In genomic region chr3:32501785-32502088, GRCh38 we compare ENCODE assay signal across 8 cellular contexts. TPM values are rescaled to one million over a fixed set of nuclear protein-coding genes. Genes with fewer than 3 reads are reported as not detected.
A peak's percentile ranks its signal among the peaks of the same experiment; 100 is the strongest.
DNase-seq lines count a peak whose midpoint lies in the region; ATAC-seq and TF ChIP-seq lines count a peak whose summit lies in the region.

No MANE protein-coding gene starts in this region.

- TF ChIP-seq CTCF in glutamatergic neuron (IDR thresholded peaks at IDR 0.05; ENCODE audit: partially characterized antibody, unreplicated experiment) = no peak

- H3K9me3 Mint-ChIP-seq in T-cell (no peaks in the 10 kb centered on the region), glutamatergic neuron (ENCODE audit: unreplicated experiment) (peaks cover 3% of the 10 kb centered on the region)
- H3K9me3 Mint-ChIP-seq in stimulated activated memory B cell treated with anti-CD40 and anti-IgM and Interleukin-4, amounts not matched to agents 10 μg/mL and 1 μg/mL and 100 μg/mL, for 72 hours = no peaks in the 10 kb centered on the region

- H3K36me3 Mint-ChIP-seq in T-cell (peaks cover 9% of the 10 kb centered on the region), glutamatergic neuron (ENCODE audit: unreplicated experiment) (peaks cover 4% of the 10 kb centered on the region)
- peaks cover 29% of the 10 kb centered on the region for H3K36me3 Mint-ChIP-seq in stimulated activated memory B cell treated with anti-CD40 and anti-IgM and Interleukin-4, amounts not matched to agents 10 μg/mL and 1 μg/mL and 100 μg/mL, for 72 hours

- ATAC-seq in T-cell (replicated peaks in 1 of 4) (peak in 1 of 4 experiments; percentile 2), HG03342 (IDR thresholded peaks at IDR 0.05; ENCODE audit: unreplicated experiment) (no peak)
- no peak for ATAC-seq in stimulated activated memory B cell treated with anti-CD40 and anti-IgM and Interleukin-4, amounts not matched to agents 10 μg/mL and 1 μg/mL and 100 μg/mL, for 72 hours

- H3K27ac Mint-ChIP-seq in T-cell (peak overlapping the region; percentile 93 to 96), glutamatergic neuron (ENCODE audit: unreplicated experiment) (peak overlapping the region; percentile 92)
- H3K27ac Mint-ChIP-seq in stimulated activated memory B cell treated with anti-CD40 and anti-IgM and Interleukin-4, amounts not matched to agents 10 μg/mL and 1 μg/mL and 100 μg/mL, for 72 hours = peak overlapping the region; percentile 83

- H3K27me3 Mint-ChIP-seq in T-cell = no peaks in the 10 kb centered on the region
- H3K27me3 Mint-ChIP-seq in glutamatergic neuron (ENCODE audit: unreplicated experiment) = peaks cover 3% of the 10 kb centered on the region
- no peaks in the 10 kb centered on the region for H3K27me3 Mint-ChIP-seq in stimulated activated memory B cell treated with anti-CD40 and anti-IgM and Interleukin-4, amounts not matched to agents 10 μg/mL and 1 μg/mL and 100 μg/mL, for 72 hours

- POLR2A ChIA-PET in T-cell (lab: Charles Lee) = interaction anchor here in 1 of 2 donors (0.7 to 1.5 kb wide), 6 partner anchors 9 to 589 kb away, joined by 3 to 16 read pairs (median 4); partner anchors contain the start of gene CNOT10

- H3K4me1 Mint-ChIP-seq in T-cell (peaks cover 43 to 51% (median 50%) of the 10 kb centered on the region in 3 donors), glutamatergic neuron (ENCODE audit: low read depth, unreplicated experiment) (peaks cover 9% of the 10 kb centered on the region)
- peaks cover 42% of the 10 kb centered on the region for H3K4me1 Mint-ChIP-seq in stimulated activated memory B cell treated with anti-CD40 and anti-IgM and Interleukin-4, amounts not matched to agents 10 μg/mL and 1 μg/mL and 100 μg/mL, for 72 hours

- H3K4me3 Mint-ChIP-seq in T-cell = peak overlapping the region; percentile 96 to 99 (median 99)
- peak overlapping the region; percentile 100 for H3K4me3 Mint-ChIP-seq in glutamatergic neuron (ENCODE audit: unreplicated experiment)
- H3K4me3 Mint-ChIP-seq in stimulated activated memory B cell treated with anti-CD40 and anti-IgM and Interleukin-4, amounts not matched to agents 10 μg/mL and 1 μg/mL and 100 μg/mL, for 72 hours = peak overlapping the region; percentile 95

- DNase-seq in NOMO-1 treated with DMSO at 0.1 percent for 48 hours (lab: John Stamatoyannopoulos, UW; ENCODE audit: unreplicated experiment) (peak; percentile 59), NOMO-1 (lab: John Stamatoyannopoulos, UW; ENCODE audit: unreplicated experiment in 2 of 2) (no peak), T-cell (no peak), glutamatergic neuron (no peak), NCI-H2029 (lab: John Stamatoyannopoulos, UW) (no peak), NCI-H524 treated with DMSO at 0.1 percent for 48 hours (lab: John Stamatoyannopoulos, UW) (no peak)

- CTCF ChIA-PET in T-cell (lab: Charles Lee) = interaction anchor here in 1 of 2 donors (1.4 kb wide), 1 partner anchor 127 kb away, joined by 5 read pairs; no protein-coding TSS in a partner anchor

RNA-seq across cellular contexts. Expression of gene CMTM6, which starts 0.9 kb away (rescaled TPM):
- total RNA-seq in T-cell (10 to 100 TPM; 34.8 to 47.6 (median 40.4) TPM), glutamatergic neuron (ENCODE audit: unreplicated experiment) (17.5 TPM)
